ENCODE assay signal across 10 cellular contexts in genomic region chr17:59830846-59831486, GRCh38.
DNase-seq lines count a peak whose midpoint lies in the region; ATAC-seq and TF ChIP-seq lines count a peak whose summit lies in the region.
"Had no signal": no experiment of that assay in that cellular context is flagged by ENCODE, and none has a peak within 500 bp of the region (broad histone marks: within the 10 kb centered on the region; RNA-seq: fewer than 3 reads in every experiment).

No MANE protein-coding gene starts in this region.

- intact Hi-C loops in sigmoid colon (cut with DNase I) (no loop called here), testis (cut with DNase I; ENCODE audit: low total_unique reads) (no loop called here)

- H3K27ac ChIP-seq in DOHH2 (ENCODE audit: low read depth, low read length) (peak overlapping the region; percentile 78), coronary artery (peak overlapping the region; percentile 18 to 86), sigmoid colon (peak overlapping the region; percentile 71 to 94 (median 78)), testis (no peak overlapping the region)

- 33 to 76% methylated on average over 1 of the region's 1 CpG for WGBS in sigmoid colon, 2 donors
- 65 to 82% methylated on average over 1 of the region's 1 CpG for whole genome bisulfite sequencing in testis, 2 donors

- ATAC-seq in GM19463 (IDR thresholded peaks at IDR 0.05; ENCODE audit: unreplicated experiment), result no peak

- no peak for TF ChIP-seq EP300 in sigmoid colon (IDR thresholded peaks at IDR 0.05)

- H3K9me3 ChIP-seq in DOHH2 (ENCODE audit: control insufficient read depth, insufficient read depth, low read length), result no peaks in the 10 kb centered on the region
- no peaks in the 10 kb centered on the region for H3K9me3 ChIP-seq in sigmoid colon
- H3K9me3 ChIP-seq in testis, result no peaks in the 10 kb centered on the region

- TF ChIP-seq POLR2A in sigmoid colon (IDR thresholded peaks at IDR 0.05) (no peak), testis (IDR thresholded peaks at IDR 0.05) (no peak)

- H3K27me3 ChIP-seq in DOHH2 (ENCODE audit: control insufficient read depth, low read length), result no peaks in the 10 kb centered on the region
- H3K27me3 ChIP-seq in sigmoid colon, result no peaks in the 10 kb centered on the region
- H3K27me3 ChIP-seq in testis, result no peaks in the 10 kb centered on the region

- peaks cover 15% of the 10 kb centered on the region for H3K79me2 ChIP-seq in DOHH2 (ENCODE audit: control insufficient read depth, low read length)

- peaks cover 26% of the 10 kb centered on the region for H3F3A ChIP-seq in DOHH2 (ENCODE audit: control insufficient read depth, insufficient read depth)

- TF ChIP-seq CTCF in DOHH2 (IDR thresholded peaks at IDR 0.05; ENCODE audit: low read depth, low read length, poor library complexity, severe bottlenecking) (no peak), coronary artery (IDR thresholded peaks at IDR 0.05) (no peak), sigmoid colon (IDR thresholded peaks at IDR 0.05) (no peak), testis (IDR thresholded peaks at IDR 0.05) (no peak)

- H3K36me3 ChIP-seq in DOHH2 (ENCODE audit: control insufficient read depth, low read length) (no peaks in the 10 kb centered on the region), sigmoid colon (no peaks in the 10 kb centered on the region), testis (ENCODE audit: low read depth, missing control alignments) (no peaks in the 10 kb centered on the region)

- H3K4me1 ChIP-seq in DOHH2 (ENCODE audit: control insufficient read depth, low read length), result peaks cover 86% of the 10 kb centered on the region
- peaks cover 0 to 73% (median 55%) of the 10 kb centered on the region in 4 donors for H3K4me1 ChIP-seq in sigmoid colon
- peaks cover 7% of the 10 kb centered on the region for H3K4me1 ChIP-seq in testis

- H3K4me3 ChIP-seq in DOHH2 (ENCODE audit: low read length) (no peak overlapping the region), coronary artery (no peak overlapping the region), sigmoid colon (no peak overlapping the region), testis (no peak overlapping the region)

- DNase-seq in RKO (ENCODE audit: low spot score) (peak; percentile 32), coronary artery (ENCODE audit: low spot score) (no peak), sigmoid colon (no peak), globus pallidus (ENCODE audit: low spot score) (no peak), UCSD-AML1 (lab: John Stamatoyannopoulos, UW; ENCODE audit: unreplicated experiment) (no peak), testis (no peak)
- DNase-seq: SHP77 treated with DMSO at 0.1 percent for 48 hours; stimulated activated CD4-positive, alpha-beta T cell treated with anti-CD3 and anti-CD28 coated beads, Interleukin-2, amount 100 ng/mL, for 24 hours had no signal

- peak overlapping the region; percentile 83 for H3K4me2 ChIP-seq in DOHH2 (ENCODE audit: low read length)

- no peaks in the 10 kb centered on the region for H4K20me1 ChIP-seq in DOHH2 (ENCODE audit: control insufficient read depth, insufficient read depth, low read depth, low read length)

- H3K9me2 ChIP-seq in DOHH2 (replicated peaks; ENCODE audit: control insufficient read depth, low read length), result no peaks in the 10 kb centered on the region

Comparison
In these comparisons a context has a peak if more than half of its experiments do, and no peak if none do; other contexts are left out.
1. H3K27ac ChIP-seq: peak in DOHH2 (single experiment), coronary artery (2 of 2) and sigmoid colon (4 of 4); none in testis (0 of 2).